Comparison of ENCODE assay signal across 22 cellular contexts in the genomic region with DNA sequence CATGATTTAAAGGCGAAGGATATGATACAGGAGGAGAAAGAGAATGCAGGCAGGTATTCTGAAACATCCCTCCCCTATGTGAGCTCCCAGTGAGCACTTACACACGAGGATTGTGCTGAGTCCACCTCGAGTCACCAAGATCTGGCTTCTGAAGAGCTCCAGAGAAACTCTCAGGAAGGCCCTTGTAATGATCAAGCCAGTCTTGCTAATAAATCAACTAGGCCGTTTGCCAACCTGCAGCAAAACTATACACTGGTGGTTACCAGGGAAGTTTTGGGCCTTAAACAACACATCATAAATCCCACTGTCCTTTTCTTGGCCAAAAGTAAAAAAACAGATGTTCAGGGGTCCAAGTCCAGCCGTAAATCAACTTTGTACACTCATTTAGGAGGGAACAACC.
A peak's percentile ranks its signal among the peaks of the same experiment; 100 is the strongest.
DNase-seq lines count a peak whose midpoint lies in the region; ATAC-seq and TF ChIP-seq lines count a peak whose summit lies in the region.
"Had no signal": no experiment of that assay in that cellular context is flagged by ENCODE, and none has a peak within 500 bp of the region (broad histone marks: within the 10 kb centered on the region; RNA-seq: fewer than 3 reads in every experiment).

No MANE protein-coding gene starts in this region.

- H3K9ac ChIP-seq in H9 (ENCODE audit: extremely low read depth, insufficient read length, low read length) (no peak overlapping the region), mesenchymal stem cell (ENCODE audit: low read length) (no peak overlapping the region)
- H3K9ac ChIP-seq: KMS-11 had no signal

- intact Hi-C loops in activated T-helper 2 cell treated with anti-CD3 and anti-CD28 coated beads, Interferon-gamma antibody, Interleukin-2, Interleukin-4, amounts not matched to agents 10 μg/mL and 5 μg/mL and 100 μg/mL, durations not matched to agents 14 hours and 24 hours and 36 hours (cut with micrococcal nuclease): loop anchor here (2.0 to 5.0 kb wide), 4 partner anchors 89 to 486 kb away; no protein-coding TSS in a partner anchor

- H3K27me3 ChIP-seq in H9 (ENCODE audit: insufficient read depth, low read length) (no peaks in the 10 kb centered on the region), mesenchymal stem cell (ENCODE audit: control insufficient read depth in 1 of 2, insufficient read depth in 1 of 2, low read length in 2 of 2) (no peaks in the 10 kb centered on the region)
- H3K27me3 ChIP-seq: body of pancreas, Peyer's patch, vagina had no signal

- no peak overlapping the region for H3K4me3 Mint-ChIP-seq in H9
- H3K4me3 Mint-ChIP-seq in activated T-helper 2 cell treated with anti-CD3 and anti-CD28 coated beads, Interferon-gamma antibody, Interleukin-2, Interleukin-4, amounts not matched to agents 10 μg/mL and 5 μg/mL and 100 μg/mL, durations not matched to agents 14 hours and 24 hours and 36 hours (ENCODE audit: low read depth): no peak overlapping the region
- H3K4me3 Mint-ChIP-seq: CD14-positive monocyte, T-cell had no signal

- no peak overlapping the region for H3K27ac ChIP-seq in H9 (ENCODE audit: insufficient read length, low read depth, low read length)
- no peak overlapping the region for H3K27ac ChIP-seq in mesenchymal stem cell (ENCODE audit: low read length, poor library complexity, severe bottlenecking)
- H3K27ac ChIP-seq: body of pancreas, KMS-11, Peyer's patch, vagina had no signal

- H3K36me3 ChIP-seq in mesenchymal stem cell (ENCODE audit: control insufficient read depth in 1 of 2, insufficient read depth in 2 of 2, low read depth in 1 of 2, low read length in 2 of 2): peaks cover 3 to 32% of the 10 kb centered on the region in 2 experiments

- ATAC-seq in HG02938 (IDR thresholded peaks at IDR 0.05; ENCODE audit: unreplicated experiment) (no peak), GM21447 (IDR thresholded peaks at IDR 0.05; ENCODE audit: unreplicated experiment) (no peak)
- ATAC-seq: body of pancreas, GM12878, T-cell had no signal

- H3T11ph ChIP-seq in H9 (ENCODE audit: low read length): no peak overlapping the region

- no peaks in the 10 kb centered on the region for H3K79me2 ChIP-seq in H9 (ENCODE audit: insufficient read depth, low read length)

- WGBS in H9 (ENCODE audit: extremely low coverage, insufficient read length, low lambda C conversion rate): no CpG with 5 or more reads among the region's 5 CpGs
- WGBS in mesenchymal stem cell: 48% methylated on average over 5 of the region's 5 CpGs

- H3K4me3 ChIP-seq in AG09309 (ENCODE audit: control insufficient read depth, low read depth, low read length) (no peak overlapping the region), mesenchymal stem cell (ENCODE audit: insufficient read depth in 1 of 2, low read depth in 1 of 2, low read length in 2 of 2) (no peak overlapping the region)
- H3K4me3 ChIP-seq: body of pancreas, GM12878, Peyer's patch, vagina had no signal

- H2BK15ac ChIP-seq in H9 (ENCODE audit: low read depth, low read length): no peak overlapping the region
- H2BK15ac ChIP-seq in mesenchymal stem cell (ENCODE audit: low read depth, poor library complexity, severe bottlenecking): no peak overlapping the region

- H3K4me2 ChIP-seq in H9 (ENCODE audit: insufficient read depth, insufficient read length, low read length) (no peak overlapping the region), mesenchymal stem cell (ENCODE audit: low read length, poor library complexity, severe bottlenecking) (no peak overlapping the region)
- H3K4me2 ChIP-seq: KMS-11 had no signal

- no peaks in the 10 kb centered on the region for H3K79me1 ChIP-seq in H9 (ENCODE audit: insufficient read depth, low read depth, low read length, poor library complexity, severe bottlenecking)
- peaks cover 2% of the 10 kb centered on the region for H3K79me1 ChIP-seq in mesenchymal stem cell (replicated peaks; ENCODE audit: low read length, poor library complexity, severe bottlenecking)

- DNase-seq in AG09309 (ENCODE audit: low read depth): peak; percentile 8
- no peak for DNase-seq in H9
- no peak for DNase-seq in activated T-helper 2 cell treated with anti-CD3 and anti-CD28 coated beads, Interferon-gamma antibody, Interleukin-2, Interleukin-4, amounts not matched to agents 10 μg/mL and 5 μg/mL and 100 μg/mL, durations not matched to agents 14 hours and 24 hours and 36 hours (ENCODE audit: low spot score)
- peak; percentile 20 for DNase-seq in mesenchymal stem cell
- no peak for DNase-seq in activated gamma-delta T cell (lab: John Stamatoyannopoulos, UW)
- DNase-seq in activated CD4-positive, CD25-positive, alpha-beta regulatory T cell (lab: John Stamatoyannopoulos, UW): no peak
- DNase-seq: activated CD4-positive, alpha-beta T cell treated with anti-CD3 and anti-CD28 coated beads for 1 hour; body of pancreas; DMS79; effector CD4-positive, alpha-beta T cell; NCI-H1694; NCI-H526 treated with DMSO at 0.1 percent for 48 hours; Peyer's patch; retina; stimulated activated CD4-positive, alpha-beta T cell treated with anti-CD3 and anti-CD28 coated beads, Interleukin-4, amount 100 ng/mL, for 24 hours; T-cell had no signal

- no peak overlapping the region for H2BK20ac ChIP-seq in H9 (ENCODE audit: low read depth, low read length, poor library complexity, severe bottlenecking)

- H4K8ac ChIP-seq in H9 (replicated peaks; ENCODE audit: insufficient read length, low read depth, low read length) (no peak overlapping the region), mesenchymal stem cell (ENCODE audit: low read length) (no peak overlapping the region)

- H3K27ac Mint-ChIP-seq in H9: peak overlapping the region in 2 of 3 experiments; percentile 2 to 79; a peak in 3 of 7 replicates
- peak overlapping the region; percentile 55 for H3K27ac Mint-ChIP-seq in activated T-helper 2 cell treated with anti-CD3 and anti-CD28 coated beads, Interferon-gamma antibody, Interleukin-2, Interleukin-4, amounts not matched to agents 10 μg/mL and 5 μg/mL and 100 μg/mL, durations not matched to agents 14 hours and 24 hours and 36 hours
- H3K27ac Mint-ChIP-seq: T-cell had no signal

- H2BK120ac ChIP-seq in H9 (ENCODE audit: low read depth, low read length, poor library complexity, severe bottlenecking): no peak overlapping the region
- no peak overlapping the region for H2BK120ac ChIP-seq in mesenchymal stem cell (ENCODE audit: low read depth, low read length)

- H3K23me2 ChIP-seq in H9 (ENCODE audit: insufficient read length, low read depth, low read length, poor library complexity, severe bottlenecking): no peaks in the 10 kb centered on the region

- no peaks in the 10 kb centered on the region; a peak in 1 of 4 replicates for H3K4me1 Mint-ChIP-seq in H9
- peaks cover 46% of the 10 kb centered on the region for H3K4me1 Mint-ChIP-seq in activated T-helper 2 cell treated with anti-CD3 and anti-CD28 coated beads, Interferon-gamma antibody, Interleukin-2, Interleukin-4, amounts not matched to agents 10 μg/mL and 5 μg/mL and 100 μg/mL, durations not matched to agents 14 hours and 24 hours and 36 hours (ENCODE audit: low read depth)

- H2AK5ac ChIP-seq in H9 (ENCODE audit: insufficient read length, low read length) (no peak overlapping the region), mesenchymal stem cell (ENCODE audit: low read length, severe bottlenecking) (no peak overlapping the region)

- H2BK12ac ChIP-seq in H9 (ENCODE audit: insufficient read length, low read depth, low read length) (no peak overlapping the region), mesenchymal stem cell (ENCODE audit: low read length in 2 of 2) (no peak overlapping the region)

- H4K91ac ChIP-seq in H9 (ENCODE audit: insufficient read length, low read depth, low read length): no peak overlapping the region
- H4K91ac ChIP-seq in mesenchymal stem cell (ENCODE audit: low read length): no peak overlapping the region

- peaks cover 12 to 28% (median 25%) of the 10 kb centered on the region in 3 experiments for H3K36me3 Mint-ChIP-seq in H9 (ENCODE audit: insufficient read depth in 1 of 3, low read depth in 3 of 3)
- H3K36me3 Mint-ChIP-seq in activated T-helper 2 cell treated with anti-CD3 and anti-CD28 coated beads, Interferon-gamma antibody, Interleukin-2, Interleukin-4, amounts not matched to agents 10 μg/mL and 5 μg/mL and 100 μg/mL, durations not matched to agents 14 hours and 24 hours and 36 hours (ENCODE audit: low read depth): peaks cover 37% of the 10 kb centered on the region

- H3K4me1 ChIP-seq in H9 (ENCODE audit: insufficient read depth, low read length) (no peaks in the 10 kb centered on the region), mesenchymal stem cell (ENCODE audit: control insufficient read depth, insufficient read depth, low read depth, low read length) (peaks cover 1% of the 10 kb centered on the region)

- no peak overlapping the region for H2AFZ ChIP-seq in H9 (ENCODE audit: low read length)
- no peak overlapping the region for H2AFZ ChIP-seq in mesenchymal stem cell (ENCODE audit: low read depth, low read length)

- H3K9me3 Mint-ChIP-seq in H9: peaks cover 0 to 4% of the 10 kb centered on the region in 2 experiments; a peak in 2 of 5 replicates
- H3K9me3 Mint-ChIP-seq in activated T-helper 2 cell treated with anti-CD3 and anti-CD28 coated beads, Interferon-gamma antibody, Interleukin-2, Interleukin-4, amounts not matched to agents 10 μg/mL and 5 μg/mL and 100 μg/mL, durations not matched to agents 14 hours and 24 hours and 36 hours: no peaks in the 10 kb centered on the region
- H3K9me3 Mint-ChIP-seq: CD14-positive monocyte, T-cell had no signal

- no peaks in the 10 kb centered on the region for H4K20me1 ChIP-seq in H9 (ENCODE audit: control insufficient read depth, insufficient read depth, insufficient read length)

- no peak overlapping the region for H3K18ac ChIP-seq in H9 (ENCODE audit: insufficient read length, low read depth, low read length)
- H3K18ac ChIP-seq in mesenchymal stem cell (ENCODE audit: low read depth in 1 of 2, low read length in 2 of 2): no peak overlapping the region

- H4K5ac ChIP-seq in H9 (ENCODE audit: insufficient read length, low read depth, low read length): no peak overlapping the region

- H3K9me3 ChIP-seq in H9 (ENCODE audit: control insufficient read depth, low read depth, low read length) (no peaks in the 10 kb centered on the region), mesenchymal stem cell (ENCODE audit: control insufficient read depth, low read length) (peaks cover 7% of the 10 kb centered on the region)
- H3K9me3 ChIP-seq: body of pancreas, Peyer's patch, vagina had no signal

- no peaks in the 10 kb centered on the region for H3K27me3 Mint-ChIP-seq in H9 (ENCODE audit: low read depth)
- H3K27me3 Mint-ChIP-seq in activated T-helper 2 cell treated with anti-CD3 and anti-CD28 coated beads, Interferon-gamma antibody, Interleukin-2, Interleukin-4, amounts not matched to agents 10 μg/mL and 5 μg/mL and 100 μg/mL, durations not matched to agents 14 hours and 24 hours and 36 hours (ENCODE audit: low read depth): no peaks in the 10 kb centered on the region
- H3K27me3 Mint-ChIP-seq: T-cell had no signal

- H3K4ac ChIP-seq in H9 (ENCODE audit: low read depth, low read length) (no peak overlapping the region), mesenchymal stem cell (ENCODE audit: low read depth in 1 of 2, low read length in 2 of 2) (no peak overlapping the region)

- H3K14ac ChIP-seq in H9 (ENCODE audit: insufficient read depth, low read length): no peak overlapping the region
- H3K14ac ChIP-seq in mesenchymal stem cell (ENCODE audit: low read length in 2 of 2): no peak overlapping the region

- no peak for TF ChIP-seq CTCF in AG09309 (IDR thresholded peaks at IDR 0.05; ENCODE audit: control insufficient read depth, insufficient read depth, low read depth, low read length, missing control alignments)
- TF ChIP-seq CTCF in H9 (conservative IDR thresholded peaks at IDR 0.05): no peak

- H3K23ac ChIP-seq in H9 (ENCODE audit: insufficient read length, low read depth, low read length) (no peak overlapping the region), mesenchymal stem cell (ENCODE audit: low read length in 2 of 2) (no peak overlapping the region)

- H2BK5ac ChIP-seq in H9 (ENCODE audit: insufficient read length, low read length): no peak overlapping the region
- no peak overlapping the region for H2BK5ac ChIP-seq in mesenchymal stem cell (ENCODE audit: low read depth, low read length, poor library complexity, severe bottlenecking)

- H3K56ac ChIP-seq in H9 (ENCODE audit: insufficient read length, low read depth, low read length): no peak overlapping the region

Comparison
In these comparisons a context has a peak if more than half of its experiments do, and no peak if none do; other contexts are left out.
1. DNase-seq: peak in AG09309 (single experiment) and mesenchymal stem cell (single experiment); none in H9 (single experiment), activated T-helper 2 cell treated with anti-CD3 and anti-CD28 coated beads, Interferon-gamma antibody, Interleukin-2, Interleukin-4, amounts not matched to agents 10 μg/mL and 5 μg/mL and 100 μg/mL, durations not matched to agents 14 hours and 24 hours and 36 hours (single experiment), activated gamma-delta T cell (single experiment) and activated CD4-positive, CD25-positive, alpha-beta regulatory T cell (0 of 4).